In genomic region chr12:124010687-124011086, GRCh38 we compare ENCODE assay signal across 27 cellular contexts.
"Had no signal": no experiment of that assay in that cellular context is flagged by ENCODE, and none has a peak within 500 bp of the region (broad histone marks: within the 10 kb centered on the region; RNA-seq: fewer than 3 reads in every experiment).

No MANE protein-coding gene starts in this region.

- DNase-seq: activated CD4-positive, alpha-beta T cell treated with anti-CD3 and anti-CD28 coated beads for 4 hours; activated CD4-positive, alpha-beta T cell treated with anti-CD3 and anti-CD28 coated beads, Interleukin-2, amount 50 U/mL, for 48 hours; activated CD4-positive, CD25-positive, alpha-beta regulatory T cell; activated CD8-positive, alpha-beta memory T cell treated with anti-CD3 and anti-CD28 coated beads, Interleukin-2, amount 50 U/mL, for 48 hours; activated gamma-delta T cell; activated naive CD4-positive, alpha-beta T cell treated with anti-CD3 and anti-CD28 coated beads, Interleukin-2, amount 10 ng/mL, durations not matched to agents 7 days and 5 days; activated naive CD8-positive, alpha-beta T cell treated with anti-CD3 and anti-CD28 coated beads, Interleukin-2, amount 10 ng/mL, durations not matched to agents 7 days and 5 days; activated T-cell treated with anti-CD3 and anti-CD28 coated beads, Interleukin-2, amount 50 U/mL, for 24 hours; esophagus squamous epithelium; islet precursor cell; left ventricle myocardium inferior; ovary; retina; stimulated activated CD4-positive, alpha-beta T cell treated with anti-CD3 and anti-CD28 coated beads, Interleukin-12 subunit alpha, Interleukin-12 subunit beta, amount 100 ng/mL, for 4 hours; stimulated activated CD4-positive, alpha-beta T cell treated with anti-CD3 and anti-CD28 coated beads, Interleukin-4, amount 100 ng/mL, for 1 hour; stomach; T-cell; tibial artery; upper lobe of right lung had no signal

- H3K27me3 ChIP-seq: ascending aorta, esophagus squamous epithelium, ovary, stomach, suprapubic skin, tibial artery, upper lobe of right lung had no signal

- H3K4me1 ChIP-seq: ascending aorta, prostate gland, tibial artery had no signal

- H3K27ac ChIP-seq: ascending aorta, epithelial cell of prostate, esophagus squamous epithelium, left ventricle myocardium inferior, ovary, prostate gland, skin epidermis, stomach, suprapubic skin, tibial artery, upper lobe of right lung had no signal

- ATAC-seq: sciatic nerve, T-cell, upper lobe of right lung had no signal

- H3K9me3 ChIP-seq: ascending aorta, esophagus squamous epithelium, left ventricle myocardium inferior, ovary, prostate gland, stomach, suprapubic skin, tibial artery, upper lobe of right lung had no signal

- H3K4me3 ChIP-seq: ascending aorta, esophagus squamous epithelium, left ventricle myocardium inferior, lung, ovary, prostate gland, skin epidermis, stomach, suprapubic skin, tibial artery, upper lobe of right lung had no signal

- H3K36me3 ChIP-seq: ovary, prostate gland had no signal

- FAIRE-seq: frontal cortex had no signal
